In genomic region chr12:20011200-20011599, GRCh38 we compare ENCODE assay signal across 18 cellular contexts.
A peak's percentile ranks its signal among the peaks of the same experiment; 100 is the strongest.
DNase-seq lines count a peak whose midpoint lies in the region; ATAC-seq, FAIRE-seq and TF ChIP-seq lines count a peak whose summit lies in the region.
"Had no signal": no experiment of that assay in that cellular context is flagged by ENCODE, and none has a peak within 500 bp of the region (broad histone marks: within the 10 kb centered on the region; RNA-seq: fewer than 3 reads in every experiment).

No MANE protein-coding gene starts in this region.

- H3K27me3 ChIP-seq in liver (ENCODE audit: control insufficient read depth in 4 of 4, insufficient read depth in 4 of 4, low read length in 3 of 4): no peaks in the 10 kb centered on the region
- H3K27me3 ChIP-seq in HepG2 (ENCODE audit: control insufficient read depth in 1 of 2, insufficient read depth in 2 of 2, low read length in 2 of 2): no peaks in the 10 kb centered on the region; a peak in 1 of 5 replicates
- no peaks in the 10 kb centered on the region for H3K27me3 ChIP-seq in lung (ENCODE audit: control insufficient read depth, insufficient read depth)
- H3K27me3 ChIP-seq in upper lobe of right lung: no peaks in the 10 kb centered on the region
- H3K27me3 ChIP-seq in aorta (ENCODE audit: control insufficient read depth in 1 of 2, insufficient read depth in 2 of 2, low read length in 1 of 2): no peaks in the 10 kb centered on the region
- H3K27me3 ChIP-seq: brain microvascular endothelial cell, neutrophil had no signal

- no peaks in the 10 kb centered on the region for H3K36me3 ChIP-seq in liver (ENCODE audit: control insufficient read depth in 4 of 4, insufficient read depth in 3 of 4, low read depth in 1 of 4, low read length in 3 of 4)
- no peaks in the 10 kb centered on the region for H3K36me3 ChIP-seq in HepG2 (replicated peaks in 1 of 2; ENCODE audit: control insufficient read depth in 1 of 2, insufficient read depth in 2 of 2, low read length in 2 of 2)
- H3K36me3 ChIP-seq in lung (ENCODE audit: control insufficient read depth in 2 of 2, insufficient read depth in 2 of 2, low read length in 2 of 2): no peaks in the 10 kb centered on the region
- no peaks in the 10 kb centered on the region for H3K36me3 ChIP-seq in upper lobe of right lung
- H3K36me3 ChIP-seq in aorta (ENCODE audit: control insufficient read depth in 1 of 2, insufficient read depth in 2 of 2, low read length in 1 of 2): no peaks in the 10 kb centered on the region
- H3K36me3 ChIP-seq: brain microvascular endothelial cell, neutrophil had no signal

- POLR2A ChIA-PET in HepG2 (lab: Yijun Ruan, JAX): no interaction called here

- H3K27ac Mint-ChIP-seq in endothelial cell (ENCODE audit: unreplicated experiment): no peak overlapping the region

- no peaks in the 10 kb centered on the region for H4K20me1 ChIP-seq in HepG2 (ENCODE audit: insufficient read depth, low read length)

- TF ChIP-seq CTCF in liver (IDR thresholded peaks at IDR 0.05; ENCODE audit: low read depth, low read length, missing input control) (no peak), HepG2 (CRISPR knock-in tag; IDR thresholded peaks at IDR 0.05) (no peak), lung (IDR thresholded peaks at IDR 0.05; ENCODE audit: control extremely low read depth, extremely low read depth) (no peak), upper lobe of right lung (IDR thresholded peaks at IDR 0.05) (no peak), endothelial cell (IDR thresholded peaks at IDR 0.05; ENCODE audit: unreplicated experiment) (no peak)

- TF ChIP-seq POLR2A in HepG2 (IDR thresholded peaks at IDR 0.05; ENCODE audit: insufficient read depth in 1 of 2, low read depth in 2 of 2, low read length in 2 of 2): no peak

- H2AFZ ChIP-seq in HepG2 (ENCODE audit: low read length): no peak overlapping the region

- no peak for DNase-seq in HepG2 (ENCODE audit: low spot score)
- DNase-seq in cerebellum (ENCODE audit: low spot score): peak; percentile 4
- DNase-seq in lung (ENCODE audit: low spot score): peak; percentile 61
- DNase-seq in upper lobe of right lung: no peak
- no peak for DNase-seq in endothelial cell (ENCODE audit: low spot score)
- no peak for DNase-seq in islet precursor cell
- no peak for DNase-seq in aorta
- DNase-seq: activated CD4-positive, alpha-beta T cell treated with anti-CD3 and anti-CD28 coated beads for 1 hour; activated naive CD4-positive, alpha-beta T cell treated with Interleukin-2 at 50 U/mL for 16 hours; brain microvascular endothelial cell; effector CD4-positive, alpha-beta T cell; MM.1S; NCI-H2171 treated with DMSO at 0.1 percent for 48 hours; SHP77 treated with DMSO at 0.1 percent for 48 hours; stimulated activated naive CD8-positive, alpha-beta T cell treated with anti-CD3 and anti-CD28 coated beads, Interleukin-15, Interleukin-2, amounts not matched to agents 100 U/mL and 50 U/mL, for 24 hours; T-helper 2 cell had no signal

- intact Hi-C loops in HepG2 (cut with micrococcal nuclease; ENCODE audit: unreplicated experiment) (no loop called here), upper lobe of right lung (cut with DNase I) (no loop called here), aorta (cut with DNase I) (no loop called here)

- ATAC-seq in HepG2 (no peak), lung (ENCODE audit: insufficient read depth, low FRiP score) (no peak), upper lobe of right lung (peak; percentile 76), aorta (ENCODE audit: low FRiP score) (no peak)
- ATAC-seq: stimulated activated naive CD8-positive, alpha-beta T cell treated with anti-CD3 and anti-CD28 coated beads, Interleukin-15, Interleukin-2, amounts not matched to agents 100 U/mL and 50 U/mL, for 24 hours had no signal

- 14% methylated on average over 2 of the region's 2 CpGs for WGBS in liver
- 3% methylated on average over 2 of the region's 2 CpGs for WGBS in HepG2 (ENCODE audit: low lambda C conversion rate)
- 31 to 40% methylated on average over 2 of the region's 2 CpGs for WGBS in lung, 2 donors
- WGBS in aorta, 2 donors: 7 to 9% methylated on average over 2 of the region's 2 CpGs

- in situ Hi-C loops in HepG2 (cut with HindIII; ENCODE audit: extremely low pct_ligation_motif_present, low pct_unique_long_range_greater_than_20kb): no loop called here

- FAIRE-seq in HepG2 (lab: Jason Lieb, UNC): no peak

- H3K4me1 ChIP-seq in liver (ENCODE audit: control insufficient read depth in 4 of 4, insufficient read depth in 4 of 4, low read length in 3 of 4) (peaks cover 2 to 9% (median 5%) of the 10 kb centered on the region in 4 donors), HepG2 (ENCODE audit: insufficient read depth, low read length) (no peaks in the 10 kb centered on the region), lung (ENCODE audit: control insufficient read depth in 2 of 2, insufficient read depth in 2 of 2, low read length in 2 of 2) (no peaks in the 10 kb centered on the region), upper lobe of right lung (no peaks in the 10 kb centered on the region), aorta (ENCODE audit: control insufficient read depth in 1 of 2, insufficient read depth in 2 of 2, low read length in 2 of 2) (no peaks in the 10 kb centered on the region)

- no peaks in the 10 kb centered on the region for H3K36me3 Mint-ChIP-seq in endothelial cell (ENCODE audit: low read depth, unreplicated experiment)

- no peaks in the 10 kb centered on the region for H3K79me2 ChIP-seq in HepG2 (ENCODE audit: insufficient read depth, low read length)

- no peaks in the 10 kb centered on the region for H3K4me1 Mint-ChIP-seq in endothelial cell (ENCODE audit: unreplicated experiment)

- H3K27me3 Mint-ChIP-seq in endothelial cell (ENCODE audit: unreplicated experiment): no peaks in the 10 kb centered on the region

- H3K27ac ChIP-seq in liver (ENCODE audit: low read depth in 1 of 2, low read length in 2 of 2): peak overlapping the region in 1 of 2 donors; percentile 23
- H3K27ac ChIP-seq in HepG2 (ENCODE audit: extremely low read length, insufficient read depth, low read length): no peak overlapping the region
- no peak overlapping the region for H3K27ac ChIP-seq in lung (ENCODE audit: low read depth in 1 of 2, low read length in 1 of 2)
- no peak overlapping the region for H3K27ac ChIP-seq in upper lobe of right lung
- no peak overlapping the region for H3K27ac ChIP-seq in aorta (ENCODE audit: low read depth in 1 of 2, low read length in 2 of 2)
- H3K27ac ChIP-seq: brain microvascular endothelial cell, neutrophil had no signal

- no peaks in the 10 kb centered on the region for H3K9me3 ChIP-seq in liver (ENCODE audit: control insufficient read depth in 4 of 4, low read length in 3 of 4)
- H3K9me3 ChIP-seq in HepG2 (ENCODE audit: low read length): no peaks in the 10 kb centered on the region; the same call in 1 of the 2 replicates
- H3K9me3 ChIP-seq in lung (ENCODE audit: control insufficient read depth in 2 of 2, insufficient read depth in 1 of 2, low read length in 1 of 2): no peaks in the 10 kb centered on the region
- no peaks in the 10 kb centered on the region for H3K9me3 ChIP-seq in upper lobe of right lung
- no peaks in the 10 kb centered on the region for H3K9me3 ChIP-seq in aorta (ENCODE audit: control insufficient read depth, low read length)
- H3K9me3 ChIP-seq: neutrophil had no signal

- no peak overlapping the region for H3K4me2 ChIP-seq in HepG2 (ENCODE audit: low read depth, low read length)

- H3K9ac ChIP-seq in liver (ENCODE audit: low read depth in 1 of 2, low read length in 2 of 2) (no peak overlapping the region), HepG2 (ENCODE audit: insufficient read depth, low read depth, low read length) (no peak overlapping the region)

- TF ChIP-seq EP300 in HepG2 (IDR thresholded peaks at IDR 0.05; ENCODE audit: low read depth in 2 of 2, low read length in 2 of 2): no peak
- no peak for TF ChIP-seq EP300 in HepG2 (CRISPR knock-in tag; IDR thresholded peaks at IDR 0.05; ENCODE audit: borderline replicate concordance)

- CTCF ChIA-PET in HepG2 (lab: Yijun Ruan, JAX; ENCODE audit: low intra/inter-chr PET ratio, low total read pairs): no interaction called here

- H3K4me3 Mint-ChIP-seq in endothelial cell (ENCODE audit: unreplicated experiment): no peak overlapping the region

- no peak overlapping the region for H3K4me3 ChIP-seq in liver (ENCODE audit: low read depth in 1 of 3, low read length in 3 of 3)
- no peak overlapping the region for H3K4me3 ChIP-seq in HepG2 (replicated peaks in 1 of 3; ENCODE audit: insufficient read depth in 1 of 3, low read depth in 2 of 3, low read length in 3 of 3)
- no peak overlapping the region for H3K4me3 ChIP-seq in lung
- H3K4me3 ChIP-seq in upper lobe of right lung: no peak overlapping the region
- H3K4me3 ChIP-seq in aorta (ENCODE audit: low read length in 2 of 2): no peak overlapping the region

- no peaks in the 10 kb centered on the region for H3K9me3 Mint-ChIP-seq in endothelial cell (ENCODE audit: unreplicated experiment)

- TF ChIP-seq RAD21 in liver (IDR thresholded peaks at IDR 0.05): peak in 1 of 2 donors; percentile 47
- no peak for TF ChIP-seq RAD21 in HepG2 (CRISPR knock-in tag; IDR thresholded peaks at IDR 0.05)

- BruUV-seq in HepG2 (replicated peaks; lab: Mats Ljungman, UMichigan): no TSS peak

TF ChIP-seq in liver, 16 proteins besides CTCF, POLR2A, EP300 and RAD21 (continues in another document):
- TF ChIP-seq EGR1 (IDR thresholded peaks at IDR 0.05; ENCODE audit: low read depth in 2 of 2) (no peak), YY1 (IDR thresholded peaks at IDR 0.05) (peak; percentile 81), HNF4A (conservative IDR thresholded peaks at IDR 0.05) (peak; percentile 59 to 68), GABPA (IDR thresholded peaks at IDR 0.05 in 1 of 2, conservative IDR thresholded peaks at IDR 0.05 in 1 of 2) (no peak), SP1 (IDR thresholded peaks at IDR 0.05) (peak; percentile 50), FOXA2 (IDR thresholded peaks at IDR 0.05) (peak; percentile 39), RXRA (IDR thresholded peaks at IDR 0.05) (peak; percentile 79 to 80), HNF4G (IDR thresholded peaks at IDR 0.05) (no peak)

TF ChIP-seq in HepG2, 621 proteins besides CTCF, POLR2A, EP300 and RAD21 (continues in another document):
- no peak for TF ChIP-seq PATZ1 (CRISPR knock-in tag; IDR thresholded peaks at IDR 0.05)
- TF ChIP-seq U2AF1 (optimal IDR thresholded peaks at IDR 0.05; ENCODE audit: low read depth, low read length): no peak

Comparison
In these comparisons a context has a peak if more than half of its experiments do, and no peak if none do; other contexts are left out.
1. DNase-seq: peak in cerebellum (single experiment) and lung (single experiment); none in HepG2 (single experiment), upper lobe of right lung (single experiment), endothelial cell (single experiment), islet precursor cell (single experiment) and aorta (0 of 2).